8 cellular contexts compared by ENCODE assay signal in the genomic region with DNA sequence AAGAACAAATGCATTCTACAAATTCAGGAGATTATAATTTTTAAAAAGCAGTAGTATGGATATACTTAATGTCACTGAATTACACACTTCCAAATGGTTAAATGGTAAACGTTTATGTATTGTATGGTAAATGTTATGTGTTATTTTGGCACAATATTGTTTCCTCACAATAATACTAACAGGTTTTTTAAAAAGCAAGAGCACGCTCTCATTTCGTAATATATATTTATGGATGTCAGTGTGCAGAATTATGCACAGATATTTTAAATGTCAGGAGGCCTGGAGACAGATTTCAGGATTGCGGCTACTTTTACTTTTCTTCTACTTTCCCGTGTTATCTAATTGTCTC. TPM values are rescaled to one million over a fixed set of nuclear protein-coding genes. Genes with fewer than 3 reads are reported as not detected.
DNase-seq lines count a peak whose midpoint lies in the region; ATAC-seq and TF ChIP-seq lines count a peak whose summit lies in the region.

No MANE protein-coding gene starts in this region.

- BruUV-seq in MCF 10A (replicated peaks; lab: Mats Ljungman, UMichigan): TSS peak; percentile 66

- H3K9me3 Mint-ChIP-seq in MCF 10A (ENCODE audit: unreplicated experiment) (no peaks in the 10 kb centered on the region), mesothelial cell of epicardium (no peaks in the 10 kb centered on the region)

- CTCF ChIA-PET in MCF 10A (lab: Yijun Ruan, JAX): interaction anchor here (0.7 kb wide), 1 partner anchor 414 kb away, joined by 3 read pairs; no protein-coding TSS in a partner anchor

- H3K4me1 ChIP-seq in left ventricle myocardium inferior: peaks cover 48% of the 10 kb centered on the region
- peaks cover 0 to 6% of the 10 kb centered on the region in 2 donors for H3K4me1 ChIP-seq in aorta (ENCODE audit: control insufficient read depth in 1 of 2, insufficient read depth in 2 of 2, low read length in 2 of 2)

- H3K27me3 ChIP-seq in left ventricle myocardium inferior (ENCODE audit: low read depth) (no peaks in the 10 kb centered on the region), aorta (ENCODE audit: control insufficient read depth in 1 of 2, insufficient read depth in 2 of 2, low read length in 1 of 2) (no peaks in the 10 kb centered on the region)

- ATAC-seq in left ventricle myocardium superior (no peak), aorta (ENCODE audit: low FRiP score) (no peak), GM21367 (IDR thresholded peaks at IDR 0.05; ENCODE audit: unreplicated experiment) (no peak), GM21423 (IDR thresholded peaks at IDR 0.05; ENCODE audit: unreplicated experiment) (no peak)

- no peaks in the 10 kb centered on the region for H3K36me3 Mint-ChIP-seq in MCF 10A (ENCODE audit: insufficient read depth, unreplicated experiment)
- no peaks in the 10 kb centered on the region for H3K36me3 Mint-ChIP-seq in mesothelial cell of epicardium

- H3K36me3 ChIP-seq in left ventricle myocardium inferior: no peaks in the 10 kb centered on the region
- no peaks in the 10 kb centered on the region for H3K36me3 ChIP-seq in aorta (ENCODE audit: control insufficient read depth in 1 of 2, insufficient read depth in 2 of 2, low read length in 1 of 2)

- 0 to 1% methylated on average over 5 of the region's 5 CpGs for WGBS in aorta, 2 donors

- no peak for TF ChIP-seq CTCF in left ventricle myocardium inferior (IDR thresholded peaks at IDR 0.05; ENCODE audit: borderline replicate concordance)
- TF ChIP-seq CTCF in MCF 10A (IDR thresholded peaks at IDR 0.05; ENCODE audit: unreplicated experiment): no peak
- TF ChIP-seq CTCF in mesothelial cell of epicardium (IDR thresholded peaks at IDR 0.05; ENCODE audit: unreplicated experiment): no peak

- H3K9me3 ChIP-seq in left ventricle myocardium inferior (replicated peaks): no peaks in the 10 kb centered on the region
- no peaks in the 10 kb centered on the region for H3K9me3 ChIP-seq in aorta (ENCODE audit: control insufficient read depth, low read length)

- no peak for DNase-seq in left ventricle myocardium inferior
- no peak for DNase-seq in left ventricle myocardium superior
- DNase-seq in MCF 10A (ENCODE audit: unreplicated experiment): no peak
- DNase-seq in mesothelial cell of epicardium (ENCODE audit: low spot score in 2 of 2, unreplicated experiment in 2 of 2): no peak
- no peak for DNase-seq in aorta
- DNase-seq in NCI-H1417 (lab: John Stamatoyannopoulos, UW): no peak

- H3K27me3 Mint-ChIP-seq in MCF 10A (ENCODE audit: insufficient read depth, unreplicated experiment): no peaks in the 10 kb centered on the region
- no peaks in the 10 kb centered on the region for H3K27me3 Mint-ChIP-seq in mesothelial cell of epicardium (ENCODE audit: low read depth)

- H3K4me3 Mint-ChIP-seq in MCF 10A (ENCODE audit: unreplicated experiment) (peak overlapping the region; percentile 88), mesothelial cell of epicardium (peak overlapping the region; percentile 88)

- H3K4me3 ChIP-seq in left ventricle myocardium inferior (peak overlapping the region; percentile 91), aorta (ENCODE audit: low read length in 2 of 2) (peak overlapping the region; percentile 84 to 100)

- POLR2A ChIA-PET in MCF 10A (lab: Yijun Ruan, JAX): interaction anchor here (0.7 to 1.0 kb wide), 7 partner anchors 18 to 449 kb away, joined by 3 to 8 read pairs (median 3); no protein-coding TSS in a partner anchor

- intact Hi-C loops in left ventricle myocardium inferior (cut with micrococcal nuclease): no loop called here
- intact Hi-C loops in left ventricle myocardium superior (cut with micrococcal nuclease): no loop called here
- intact Hi-C loops in MCF 10A (cut with micrococcal nuclease): loop anchor here (2.0 to 10.0 kb wide), 3 partner anchors 138 to 154 kb away; a partner anchor contains a TSS
- intact Hi-C loops in aorta (cut with DNase I): loop anchor here (5.0 to 10.0 kb wide), 3 partner anchors 35 to 152 kb away; a partner anchor contains a TSS

- peak overlapping the region; percentile 85 for H3K27ac ChIP-seq in left ventricle myocardium inferior (replicated peaks)
- H3K27ac ChIP-seq in aorta (ENCODE audit: low read depth in 1 of 2, low read length in 2 of 2): no peak overlapping the region

- peaks cover 20% of the 10 kb centered on the region for H3K4me1 Mint-ChIP-seq in MCF 10A (ENCODE audit: insufficient read depth, unreplicated experiment)
- H3K4me1 Mint-ChIP-seq in mesothelial cell of epicardium: peaks cover 34% of the 10 kb centered on the region

- H3K27ac Mint-ChIP-seq in MCF 10A (ENCODE audit: low read depth, unreplicated experiment) (peak overlapping the region; percentile 85), mesothelial cell of epicardium (peak overlapping the region; percentile 75)

RNA-seq across cellular contexts. Expression of a gene that starts 0.5 kb away (rescaled TPM):
- 11.8 TPM for total RNA-seq in left ventricle myocardium inferior
- total RNA-seq in left ventricle myocardium superior: 12.1 TPM
- total RNA-seq in MCF 10A (2022): 10.1 and 11.0 TPM in 2 replicates
- total RNA-seq in mesothelial cell of epicardium: 51.7 to 54.1 TPM (median 52.6 TPM) in 3 replicates
- total RNA-seq in aorta: 10 to 100 TPM; 18.6 to 26.4 TPM
- 1 to 10 TPM; 4.1 to 6.5 TPM for polyA plus RNA-seq in aorta

Comparison
In these comparisons a context has a peak if more than half of its experiments do, and no peak if none do; other contexts are left out.
1. intact Hi-C loops: an anchor here in MCF 10A (2.0 to 10.0 kb wide) and aorta (5.0 to 10.0 kb wide); none called in left ventricle myocardium inferior and left ventricle myocardium superior.